13 cellular contexts compared by ENCODE assay signal in genomic region chr16:66984902-66985311, GRCh38. TPM values are rescaled to one million over a fixed set of nuclear protein-coding genes. Genes with fewer than 3 reads are reported as not detected.
DNase-seq lines count a peak whose midpoint lies in the region; ATAC-seq, FAIRE-seq and TF ChIP-seq lines count a peak whose summit lies in the region.
"Had no signal": no experiment of that assay in that cellular context is flagged by ENCODE, and none has a peak within 500 bp of the region (broad histone marks: within the 10 kb centered on the region; RNA-seq: fewer than 3 reads in every experiment).

No MANE protein-coding gene starts in this region.

- H3K36me3 ChIP-seq in CD4-positive, CD25-positive, alpha-beta regulatory T cell (ENCODE audit: control insufficient read depth, insufficient read depth, low read length) = no peaks in the 10 kb centered on the region
- H3K36me3 ChIP-seq in HepG2 (replicated peaks in 1 of 2; ENCODE audit: control insufficient read depth in 1 of 2, insufficient read depth in 2 of 2, low read length in 2 of 2) = no peaks in the 10 kb centered on the region
- H3K36me3 ChIP-seq in right lobe of liver = no peaks in the 10 kb centered on the region
- H3K36me3 ChIP-seq: neutrophil, uterus had no signal

- TF ChIP-seq POLR2A in HepG2 (IDR thresholded peaks at IDR 0.05; ENCODE audit: insufficient read depth in 1 of 2, low read depth in 2 of 2, low read length in 2 of 2) (no peak), right lobe of liver (IDR thresholded peaks at IDR 0.05) (no peak)

- TF ChIP-seq CTCF in HepG2 (CRISPR knock-in tag; IDR thresholded peaks at IDR 0.05) = no peak
- no peak for TF ChIP-seq CTCF in right lobe of liver (IDR thresholded peaks at IDR 0.05)

- POLR2A ChIA-PET in HepG2 (lab: Yijun Ruan, JAX) = no interaction called here

- WGBS in HepG2 (ENCODE audit: low lambda C conversion rate) = 32% methylated on average over 4 of the region's 4 CpGs
- WGBS in right lobe of liver (ENCODE audit: insufficient coverage, low coverage, low lambda C conversion rate, missing lambda C conversion rate) = 85% methylated on average over 2 of the region's 4 CpGs

- peaks cover 19% of the 10 kb centered on the region for H3K4me1 ChIP-seq in CD4-positive, CD25-positive, alpha-beta regulatory T cell (ENCODE audit: control insufficient read depth, insufficient read depth, low read length, poor library complexity, severe bottlenecking)
- H3K4me1 ChIP-seq in HepG2 (ENCODE audit: insufficient read depth, low read length) (peaks cover 23% of the 10 kb centered on the region), right lobe of liver (peaks cover 0 to 20% (median 8%) of the 10 kb centered on the region in 4 donors)
- H3K4me1 ChIP-seq: uterus had no signal

- no peaks in the 10 kb centered on the region for H3K79me2 ChIP-seq in HepG2 (ENCODE audit: insufficient read depth, low read length)

- peak overlapping the region in 2 of 4 donors; percentile 16 to 47 for H3K4me3 Mint-ChIP-seq in CD4-positive, CD25-positive, alpha-beta regulatory T cell
- peak overlapping the region; percentile 61 for H3K4me3 Mint-ChIP-seq in activated CD4-positive, alpha-beta T cell treated with anti-CD3 and anti-CD28 coated beads, Interleukin-2, amount 10 ng/mL, durations not matched to agents 24 days and 14 days
- H3K4me3 Mint-ChIP-seq in activated naive CD4-positive, alpha-beta T cell treated with anti-CD3 and anti-CD28 coated beads for 36 hours = no peak overlapping the region

- peaks cover 12 to 45% (median 28%) of the 10 kb centered on the region in 4 donors for H3K4me1 Mint-ChIP-seq in CD4-positive, CD25-positive, alpha-beta regulatory T cell
- H3K4me1 Mint-ChIP-seq in activated CD4-positive, alpha-beta T cell treated with anti-CD3 and anti-CD28 coated beads, Interleukin-2, amount 10 ng/mL, durations not matched to agents 24 days and 14 days = peaks cover 57% of the 10 kb centered on the region
- H3K4me1 Mint-ChIP-seq in activated naive CD4-positive, alpha-beta T cell treated with anti-CD3 and anti-CD28 coated beads for 36 hours (ENCODE audit: low read depth) = peaks cover 30% of the 10 kb centered on the region

- in situ Hi-C loops in HepG2 (cut with HindIII; ENCODE audit: extremely low pct_ligation_motif_present, low pct_unique_long_range_greater_than_20kb) = no loop called here

- intact Hi-C loops in activated CD4-positive, alpha-beta T cell treated with anti-CD3 and anti-CD28 coated beads, Interleukin-2, amount 10 ng/mL, durations not matched to agents 24 days and 14 days (cut with micrococcal nuclease) = loop anchor here (1.0 kb wide), 8 partner anchors 8 to 327 kb away; partner anchors contain the start of genes CBFB, FBXL8 and TRADD
- intact Hi-C loops in activated naive CD4-positive, alpha-beta T cell treated with anti-CD3 and anti-CD28 coated beads for 36 hours (cut with micrococcal nuclease) = loop anchor here (1.0 to 2.0 kb wide), 7 partner anchors 16 to 326 kb away; partner anchors contain the start of genes FBXL8, MATCAP1 and TRADD
- intact Hi-C loops in HepG2 (cut with micrococcal nuclease; ENCODE audit: unreplicated experiment) (no loop called here), right lobe of liver (cut with DNase I) (no loop called here)

- peak; percentile 94 to 95 for ATAC-seq in CD4-positive, CD25-positive, alpha-beta regulatory T cell (ENCODE audit: low read depth in 2 of 2)
- ATAC-seq in HepG2 (no peak), right lobe of liver (no peak)

- H3K27me3 Mint-ChIP-seq in CD4-positive, CD25-positive, alpha-beta regulatory T cell = peaks cover 4% of the 10 kb centered on the region
- H3K27me3 Mint-ChIP-seq in activated CD4-positive, alpha-beta T cell treated with anti-CD3 and anti-CD28 coated beads, Interleukin-2, amount 10 ng/mL, durations not matched to agents 24 days and 14 days = no peaks in the 10 kb centered on the region
- no peaks in the 10 kb centered on the region for H3K27me3 Mint-ChIP-seq in activated naive CD4-positive, alpha-beta T cell treated with anti-CD3 and anti-CD28 coated beads for 36 hours (ENCODE audit: low read depth)

- no peak for FAIRE-seq in HepG2 (lab: Jason Lieb, UNC)

- no peaks in the 10 kb centered on the region for H3K9me3 Mint-ChIP-seq in CD4-positive, CD25-positive, alpha-beta regulatory T cell
- peaks cover 4% of the 10 kb centered on the region for H3K9me3 Mint-ChIP-seq in activated CD4-positive, alpha-beta T cell treated with anti-CD3 and anti-CD28 coated beads, Interleukin-2, amount 10 ng/mL, durations not matched to agents 24 days and 14 days
- H3K9me3 Mint-ChIP-seq in activated naive CD4-positive, alpha-beta T cell treated with anti-CD3 and anti-CD28 coated beads for 36 hours = no peaks in the 10 kb centered on the region

- no peak overlapping the region for H3K4me2 ChIP-seq in HepG2 (ENCODE audit: low read depth, low read length)

- H4K20me1 ChIP-seq in HepG2 (ENCODE audit: insufficient read depth, low read length) = no peaks in the 10 kb centered on the region

- no peak overlapping the region for H3K9ac ChIP-seq in HepG2 (ENCODE audit: insufficient read depth, low read depth, low read length)

- peak overlapping the region; percentile 92 to 98 (median 94) for H3K27ac Mint-ChIP-seq in CD4-positive, CD25-positive, alpha-beta regulatory T cell
- peak overlapping the region; percentile 97 for H3K27ac Mint-ChIP-seq in activated CD4-positive, alpha-beta T cell treated with anti-CD3 and anti-CD28 coated beads, Interleukin-2, amount 10 ng/mL, durations not matched to agents 24 days and 14 days
- H3K27ac Mint-ChIP-seq in activated naive CD4-positive, alpha-beta T cell treated with anti-CD3 and anti-CD28 coated beads for 36 hours = peak overlapping the region; percentile 96

- no peak for TF ChIP-seq EP300 in HepG2 (IDR thresholded peaks at IDR 0.05; ENCODE audit: low read depth in 2 of 2, low read length in 2 of 2)
- no peak for TF ChIP-seq EP300 in HepG2 (CRISPR knock-in tag; IDR thresholded peaks at IDR 0.05; ENCODE audit: borderline replicate concordance)

- DNase-seq in CD4-positive, CD25-positive, alpha-beta regulatory T cell = peak in 1 of 3 donors; percentile 98
- DNase-seq in activated CD4-positive, alpha-beta T cell treated with anti-CD3 and anti-CD28 coated beads, Interleukin-2, amount 10 ng/mL, durations not matched to agents 24 days and 14 days = peak; percentile 86
- peak; percentile 81 for DNase-seq in activated naive CD4-positive, alpha-beta T cell treated with anti-CD3 and anti-CD28 coated beads for 36 hours
- peak; percentile 66 to 74 for DNase-seq in stimulated activated CD4-positive, alpha-beta T cell treated with anti-CD3 and anti-CD28 coated beads, Interleukin-2, amount 100 ng/mL, for 24 hours
- no peak for DNase-seq in HepG2 (ENCODE audit: low spot score)
- DNase-seq in nucleus accumbens (lab: John Stamatoyannopoulos, UW) = no peak
- no peak for DNase-seq in right lobe of liver
- no peak for DNase-seq in DMS79 treated with DMSO at 0.1 percent for 48 hours (lab: John Stamatoyannopoulos, UW)
- DNase-seq: Kasumi-1, NCI-H2081, uterus had no signal

- no TSS peak for BruUV-seq in HepG2 (replicated peaks; lab: Mats Ljungman, UMichigan)

- no peaks in the 10 kb centered on the region for H3K9me3 ChIP-seq in CD4-positive, CD25-positive, alpha-beta regulatory T cell (ENCODE audit: control insufficient read depth in 2 of 2, low read length in 2 of 2)
- H3K9me3 ChIP-seq in HepG2 (ENCODE audit: low read length) (no peaks in the 10 kb centered on the region), right lobe of liver (no peaks in the 10 kb centered on the region)
- H3K9me3 ChIP-seq: neutrophil, uterus had no signal

- H3K27me3 ChIP-seq in CD4-positive, CD25-positive, alpha-beta regulatory T cell (ENCODE audit: control insufficient read depth, insufficient read depth, low read length) = no peaks in the 10 kb centered on the region
- peaks cover 0 to 1% of the 10 kb centered on the region in 2 experiments; a peak in 1 of 5 replicates for H3K27me3 ChIP-seq in HepG2 (ENCODE audit: control insufficient read depth in 1 of 2, insufficient read depth in 2 of 2, low read length in 2 of 2)
- no peaks in the 10 kb centered on the region for H3K27me3 ChIP-seq in right lobe of liver
- H3K27me3 ChIP-seq: uterus had no signal

- peak overlapping the region; percentile 62 for H3K27ac ChIP-seq in CD4-positive, CD25-positive, alpha-beta regulatory T cell (ENCODE audit: insufficient read depth, low read length, poor library complexity, severe bottlenecking)
- no peak overlapping the region for H3K27ac ChIP-seq in HepG2 (ENCODE audit: extremely low read length, insufficient read depth, low read length)
- no peak overlapping the region for H3K27ac ChIP-seq in right lobe of liver
- H3K27ac ChIP-seq: neutrophil, uterus had no signal

- peak overlapping the region; percentile 13 for H3K4me3 ChIP-seq in CD4-positive, CD25-positive, alpha-beta regulatory T cell (ENCODE audit: low read depth, low read length)
- H3K4me3 ChIP-seq in HepG2 (replicated peaks in 1 of 3; ENCODE audit: insufficient read depth in 1 of 3, low read depth in 2 of 3, low read length in 3 of 3) (no peak overlapping the region), right lobe of liver (no peak overlapping the region)
- H3K4me3 ChIP-seq: lung, uterus had no signal

- no peak for TF ChIP-seq RAD21 in HepG2 (CRISPR knock-in tag; IDR thresholded peaks at IDR 0.05)

- H2AFZ ChIP-seq in HepG2 (ENCODE audit: low read length) = no peak overlapping the region

- H3K36me3 Mint-ChIP-seq in CD4-positive, CD25-positive, alpha-beta regulatory T cell = no peaks in the 10 kb centered on the region
- peaks cover 15% of the 10 kb centered on the region for H3K36me3 Mint-ChIP-seq in activated CD4-positive, alpha-beta T cell treated with anti-CD3 and anti-CD28 coated beads, Interleukin-2, amount 10 ng/mL, durations not matched to agents 24 days and 14 days (ENCODE audit: low read depth)
- no peaks in the 10 kb centered on the region for H3K36me3 Mint-ChIP-seq in activated naive CD4-positive, alpha-beta T cell treated with anti-CD3 and anti-CD28 coated beads for 36 hours (ENCODE audit: low read depth)

- CTCF ChIA-PET in activated naive CD4-positive, alpha-beta T cell treated with anti-CD3 and anti-CD28 coated beads for 36 hours (lab: Charles Lee) = interaction anchor here (0.6 to 2.2 kb wide), 5 partner anchors 13 to 172 kb away, joined by 3 to 7 read pairs (median 4); no protein-coding TSS in a partner anchor
- CTCF ChIA-PET in HepG2 (lab: Yijun Ruan, JAX; ENCODE audit: low intra/inter-chr PET ratio, low total read pairs) = no interaction called here

RNA-seq across cellular contexts. Expression of gene CES4A, which starts 3.5 kb away (rescaled TPM):
- total RNA-seq in CD4-positive, CD25-positive, alpha-beta regulatory T cell = 11.9 TPM
- 1 to 10 TPM; 1.6 to 3.0 (median 2.7) TPM for polyA plus RNA-seq in CD4-positive, CD25-positive, alpha-beta regulatory T cell
- 27.0 and 27.5 TPM in 2 replicates for total RNA-seq in activated CD4-positive, alpha-beta T cell treated with anti-CD3 and anti-CD28 coated beads, Interleukin-2, amount 10 ng/mL, durations not matched to agents 24 days and 14 days
- 1 to 10 TPM; 4.9 to 5.1 TPM for total RNA-seq in activated naive CD4-positive, alpha-beta T cell treated with anti-CD3 and anti-CD28 coated beads for 36 hours
- total RNA-seq in HepG2 (2016; rRNA removed; fragmentation: Illumina TruSeq; extraction: Trizol) (0.09 TPM in 1 of 2 replicates, not detected in the other), right lobe of liver (10 to 100 TPM in 4 of 6 experiments, 1 to 10 TPM in 2; 5.2 to 54.7 (median 15.3) TPM)
- total RNA-seq in HepG2 (2016; cell fraction: cytosol; rRNA removed; fragmentation: Illumina TruSeq; extraction: Trizol; ENCODE audit: low read depth) = not detected in 2 replicates
- not detected in 2 replicates for total RNA-seq in HepG2 (2016; cell fraction: insoluble cytoplasmic fraction; rRNA removed; fragmentation: Illumina TruSeq; extraction: Trizol)
- not detected in 2 replicates for total RNA-seq in HepG2 (2016; cell fraction: membrane; rRNA removed; fragmentation: Illumina TruSeq; extraction: Trizol)
- 0.43 TPM in 1 of 2 replicates, not detected in the other for total RNA-seq in HepG2 (2016; cell fraction: nucleus; rRNA removed; fragmentation: Illumina TruSeq; extraction: Trizol)
- polyA plus RNA-seq in HepG2 (2011; rRNA removed) = 0.17 and 0.18 TPM in 2 replicates
- polyA plus RNA-seq in HepG2 (2011; cell fraction: cytosol; rRNA removed) = not detected in 2 replicates
- polyA plus RNA-seq in HepG2 (2011; cell fraction: nucleus; rRNA removed) = 1.1 and 1.3 TPM in 2 replicates
- 0.19 and 0.28 TPM in 2 replicates for polyA plus RNA-seq in HepG2 (2012)
- not detected in 2 replicates for polyA plus RNA-seq in HepG2 (2016; cell fraction: cytosol; fragmentation: Illumina TruSeq; extraction: Trizol; ENCODE audit: low read depth)
- not detected in 2 replicates for polyA plus RNA-seq in HepG2 (2016; cell fraction: insoluble cytoplasmic fraction; fragmentation: Illumina TruSeq; extraction: Trizol; ENCODE audit: low read depth)
- not detected in 2 replicates for polyA plus RNA-seq in HepG2 (2016; cell fraction: membrane; fragmentation: Illumina TruSeq; extraction: Trizol; ENCODE audit: low read depth)
- polyA plus RNA-seq in HepG2 (2016; cell fraction: nucleus; fragmentation: Illumina TruSeq; extraction: Trizol; ENCODE audit: insufficient read depth, low read depth) = 0.24 TPM in 1 of 2 replicates, not detected in the other
- polyA minus RNA-seq in HepG2 (2011; rRNA and poly(A)+ RNA removed; ENCODE audit: low replicate concordance) = 0.72 TPM in 1 of 2 replicates, not detected in the other
- not detected in 2 replicates for polyA minus RNA-seq in HepG2 (2011; cell fraction: cytosol; rRNA and poly(A)+ RNA removed)
- polyA minus RNA-seq in HepG2 (2011; cell fraction: nucleus; rRNA and poly(A)+ RNA removed) = 0.13 TPM in 1 of 2 replicates, not detected in the other

RNA-seq across cellular contexts. Expression of gene CES3, which starts 23.8 kb away (rescaled TPM):
- total RNA-seq in CD4-positive, CD25-positive, alpha-beta regulatory T cell = 0.74 TPM
- polyA plus RNA-seq in CD4-positive, CD25-positive, alpha-beta regulatory T cell = under 1 TPM; 0.10 to 0.29 (median 0.26) TPM
- 6.8 and 7.0 TPM in 2 replicates for total RNA-seq in activated CD4-positive, alpha-beta T cell treated with anti-CD3 and anti-CD28 coated beads, Interleukin-2, amount 10 ng/mL, durations not matched to agents 24 days and 14 days
- under 1 TPM; 0.17 to 0.55 TPM for total RNA-seq in activated naive CD4-positive, alpha-beta T cell treated with anti-CD3 and anti-CD28 coated beads for 36 hours
- total RNA-seq in HepG2 (2016; rRNA removed; fragmentation: Illumina TruSeq; extraction: Trizol) (2.3 and 6.6 TPM in 2 replicates), right lobe of liver (10 to 100 TPM; 19.1 to 82.4 (median 35.9) TPM)
- total RNA-seq in HepG2 (2016; cell fraction: cytosol; rRNA removed; fragmentation: Illumina TruSeq; extraction: Trizol; ENCODE audit: low read depth) = 1.0 and 1.6 TPM in 2 replicates
- 2.2 and 6.6 TPM in 2 replicates for total RNA-seq in HepG2 (2016; cell fraction: insoluble cytoplasmic fraction; rRNA removed; fragmentation: Illumina TruSeq; extraction: Trizol)
- 1.1 and 1.5 TPM in 2 replicates for total RNA-seq in HepG2 (2016; cell fraction: membrane; rRNA removed; fragmentation: Illumina TruSeq; extraction: Trizol)
- total RNA-seq in HepG2 (2016; cell fraction: nucleus; rRNA removed; fragmentation: Illumina TruSeq; extraction: Trizol) = 7.5 and 8.8 TPM in 2 replicates
- polyA plus RNA-seq in HepG2 (2011; rRNA removed) = 17.4 and 18.1 TPM in 2 replicates
- 6.7 and 8.6 TPM in 2 replicates for polyA plus RNA-seq in HepG2 (2011; cell fraction: cytosol; rRNA removed)
- 92.0 and 127 TPM in 2 replicates for polyA plus RNA-seq in HepG2 (2011; cell fraction: nucleus; rRNA removed)
- polyA plus RNA-seq in HepG2 (2012) = 8.9 and 16.9 TPM in 2 replicates
- polyA plus RNA-seq in HepG2 (2016; cell fraction: cytosol; fragmentation: Illumina TruSeq; extraction: Trizol; ENCODE audit: low read depth) = 0.78 and 0.88 TPM in 2 replicates
- 1.7 and 1.9 TPM in 2 replicates for polyA plus RNA-seq in HepG2 (2016; cell fraction: insoluble cytoplasmic fraction; fragmentation: Illumina TruSeq; extraction: Trizol; ENCODE audit: low read depth)
- 1.1 and 1.7 TPM in 2 replicates for polyA plus RNA-seq in HepG2 (2016; cell fraction: membrane; fragmentation: Illumina TruSeq; extraction: Trizol; ENCODE audit: low read depth)
- polyA plus RNA-seq in HepG2 (2016; cell fraction: nucleus; fragmentation: Illumina TruSeq; extraction: Trizol; ENCODE audit: insufficient read depth, low read depth) = 17.9 and 18.5 TPM in 2 replicates
- polyA minus RNA-seq in HepG2 (2011; rRNA and poly(A)+ RNA removed; ENCODE audit: low replicate concordance) = 11.2 and 24.1 TPM in 2 replicates
- 3.3 and 3.6 TPM in 2 replicates for polyA minus RNA-seq in HepG2 (2011; cell fraction: cytosol; rRNA and poly(A)+ RNA removed)
- polyA minus RNA-seq in HepG2 (2011; cell fraction: nucleus; rRNA and poly(A)+ RNA removed) = 30.0 and 30.8 TPM in 2 replicates

RNA-seq across cellular contexts. Expression of gene CBFB, which starts 44.0 kb away (rescaled TPM):
- 108 TPM for total RNA-seq in CD4-positive, CD25-positive, alpha-beta regulatory T cell
- polyA plus RNA-seq in CD4-positive, CD25-positive, alpha-beta regulatory T cell = 100 to 1,000 TPM in 1 of 4 donors, 10 to 100 TPM in 3; 60.9 to 104 (median 77.2) TPM
- total RNA-seq in activated CD4-positive, alpha-beta T cell treated with anti-CD3 and anti-CD28 coated beads, Interleukin-2, amount 10 ng/mL, durations not matched to agents 24 days and 14 days = 163 and 172 TPM in 2 replicates
- total RNA-seq in activated naive CD4-positive, alpha-beta T cell treated with anti-CD3 and anti-CD28 coated beads for 36 hours = 10 to 100 TPM; 79.6 to 86.8 TPM
- total RNA-seq in HepG2 (2016; rRNA removed; fragmentation: Illumina TruSeq; extraction: Trizol) = 70.8 and 76.0 TPM in 2 replicates
- 14.1 and 16.3 TPM in 2 replicates for total RNA-seq in HepG2 (2016; cell fraction: cytosol; rRNA removed; fragmentation: Illumina TruSeq; extraction: Trizol; ENCODE audit: low read depth)
- total RNA-seq in HepG2 (2016; cell fraction: insoluble cytoplasmic fraction; rRNA removed; fragmentation: Illumina TruSeq; extraction: Trizol) = 66.9 and 69.6 TPM in 2 replicates
- 38.3 and 41.2 TPM in 2 replicates for total RNA-seq in HepG2 (2016; cell fraction: membrane; rRNA removed; fragmentation: Illumina TruSeq; extraction: Trizol)
- 31.2 and 35.7 TPM in 2 replicates for total RNA-seq in HepG2 (2016; cell fraction: nucleus; rRNA removed; fragmentation: Illumina TruSeq; extraction: Trizol)
- 15.4 and 22.1 TPM in 2 replicates for polyA plus RNA-seq in HepG2 (2011; rRNA removed)
- 10.3 and 18.1 TPM in 2 replicates for polyA plus RNA-seq in HepG2 (2011; cell fraction: cytosol; rRNA removed)
- 10.2 and 17.3 TPM in 2 replicates for polyA plus RNA-seq in HepG2 (2011; cell fraction: nucleus; rRNA removed)
- polyA plus RNA-seq in HepG2 (2012) = 28.7 and 37.3 TPM in 2 replicates
- 7.7 and 8.0 TPM in 2 replicates for polyA plus RNA-seq in HepG2 (2016; cell fraction: cytosol; fragmentation: Illumina TruSeq; extraction: Trizol; ENCODE audit: low read depth)
- 67.5 and 73.5 TPM in 2 replicates for polyA plus RNA-seq in HepG2 (2016; cell fraction: insoluble cytoplasmic fraction; fragmentation: Illumina TruSeq; extraction: Trizol; ENCODE audit: low read depth)
- polyA plus RNA-seq in HepG2 (2016; cell fraction: membrane; fragmentation: Illumina TruSeq; extraction: Trizol; ENCODE audit: low read depth) = 22.4 and 23.1 TPM in 2 replicates
- polyA plus RNA-seq in HepG2 (2016; cell fraction: nucleus; fragmentation: Illumina TruSeq; extraction: Trizol; ENCODE audit: insufficient read depth, low read depth) = 46.0 and 53.1 TPM in 2 replicates
- polyA minus RNA-seq in HepG2 (2011; rRNA and poly(A)+ RNA removed; ENCODE audit: low replicate concordance) = 9.6 and 21.2 TPM in 2 replicates
- polyA minus RNA-seq in HepG2 (2011; cell fraction: cytosol; rRNA and poly(A)+ RNA removed) = 35.2 and 47.8 TPM in 2 replicates
- polyA minus RNA-seq in HepG2 (2011; cell fraction: nucleus; rRNA and poly(A)+ RNA removed) = 23.3 and 26.0 TPM in 2 replicates
- total RNA-seq in right lobe of liver = 10 to 100 TPM in 5 of 6 experiments, 1 to 10 TPM in 1; 7.9 to 23.3 (median 18.9) TPM

RNA-seq across cellular contexts. Expression of gene CES2, which starts 49.6 kb away (rescaled TPM):
- 35.4 TPM for total RNA-seq in CD4-positive, CD25-positive, alpha-beta regulatory T cell
- polyA plus RNA-seq in CD4-positive, CD25-positive, alpha-beta regulatory T cell = 10 to 100 TPM; 19.3 to 22.5 (median 19.7) TPM
- total RNA-seq in activated CD4-positive, alpha-beta T cell treated with anti-CD3 and anti-CD28 coated beads, Interleukin-2, amount 10 ng/mL, durations not matched to agents 24 days and 14 days = 30.6 and 33.6 TPM in 2 replicates
- 10 to 100 TPM; 20.0 to 22.0 TPM for total RNA-seq in activated naive CD4-positive, alpha-beta T cell treated with anti-CD3 and anti-CD28 coated beads for 36 hours
- 35.1 and 63.8 TPM in 2 replicates for total RNA-seq in HepG2 (2016; rRNA removed; fragmentation: Illumina TruSeq; extraction: Trizol)
- 12.7 and 15.0 TPM in 2 replicates for total RNA-seq in HepG2 (2016; cell fraction: cytosol; rRNA removed; fragmentation: Illumina TruSeq; extraction: Trizol; ENCODE audit: low read depth)
- total RNA-seq in HepG2 (2016; cell fraction: insoluble cytoplasmic fraction; rRNA removed; fragmentation: Illumina TruSeq; extraction: Trizol) = 29.8 and 64.2 TPM in 2 replicates
- 28.1 and 29.2 TPM in 2 replicates for total RNA-seq in HepG2 (2016; cell fraction: membrane; rRNA removed; fragmentation: Illumina TruSeq; extraction: Trizol)
- 66.6 and 67.9 TPM in 2 replicates for total RNA-seq in HepG2 (2016; cell fraction: nucleus; rRNA removed; fragmentation: Illumina TruSeq; extraction: Trizol)
- polyA plus RNA-seq in HepG2 (2011; rRNA removed) = 50.6 and 69.7 TPM in 2 replicates
- 53.6 and 111 TPM in 2 replicates for polyA plus RNA-seq in HepG2 (2011; cell fraction: cytosol; rRNA removed)
- polyA plus RNA-seq in HepG2 (2011; cell fraction: nucleus; rRNA removed) = 91.0 and 105 TPM in 2 replicates
- 35.0 and 38.8 TPM in 2 replicates for polyA plus RNA-seq in HepG2 (2012)
- 8.2 and 8.4 TPM in 2 replicates for polyA plus RNA-seq in HepG2 (2016; cell fraction: cytosol; fragmentation: Illumina TruSeq; extraction: Trizol; ENCODE audit: low read depth)
- polyA plus RNA-seq in HepG2 (2016; cell fraction: insoluble cytoplasmic fraction; fragmentation: Illumina TruSeq; extraction: Trizol; ENCODE audit: low read depth) = 34.3 and 41.4 TPM in 2 replicates
- polyA plus RNA-seq in HepG2 (2016; cell fraction: membrane; fragmentation: Illumina TruSeq; extraction: Trizol; ENCODE audit: low read depth) = 23.2 and 23.5 TPM in 2 replicates
- polyA plus RNA-seq in HepG2 (2016; cell fraction: nucleus; fragmentation: Illumina TruSeq; extraction: Trizol; ENCODE audit: insufficient read depth, low read depth) = 90.2 and 93.4 TPM in 2 replicates
- polyA minus RNA-seq in HepG2 (2011; rRNA and poly(A)+ RNA removed; ENCODE audit: low replicate concordance) = 57.1 and 105 TPM in 2 replicates
- 38.1 and 44.7 TPM in 2 replicates for polyA minus RNA-seq in HepG2 (2011; cell fraction: cytosol; rRNA and poly(A)+ RNA removed)
- 58.2 and 81.7 TPM in 2 replicates for polyA minus RNA-seq in HepG2 (2011; cell fraction: nucleus; rRNA and poly(A)+ RNA removed)
- total RNA-seq in right lobe of liver = 100 to 1,000 TPM; 226 to 357 (median 263) TPM

RNA-seq across cellular contexts. Expression of gene CIAO2B, which starts 50.7 kb away (rescaled TPM):
- 64.6 TPM for total RNA-seq in CD4-positive, CD25-positive, alpha-beta regulatory T cell
- polyA plus RNA-seq in CD4-positive, CD25-positive, alpha-beta regulatory T cell = 100 to 1,000 TPM; 126 to 161 (median 147) TPM
- 170 and 176 TPM in 2 replicates for total RNA-seq in activated CD4-positive, alpha-beta T cell treated with anti-CD3 and anti-CD28 coated beads, Interleukin-2, amount 10 ng/mL, durations not matched to agents 24 days and 14 days
- 100 to 1,000 TPM; 169 to 173 TPM for total RNA-seq in activated naive CD4-positive, alpha-beta T cell treated with anti-CD3 and anti-CD28 coated beads for 36 hours
- 157 and 174 TPM in 2 replicates for total RNA-seq in HepG2 (2016; rRNA removed; fragmentation: Illumina TruSeq; extraction: Trizol)
- 112 and 125 TPM in 2 replicates for total RNA-seq in HepG2 (2016; cell fraction: cytosol; rRNA removed; fragmentation: Illumina TruSeq; extraction: Trizol; ENCODE audit: low read depth)
- 157 and 172 TPM in 2 replicates for total RNA-seq in HepG2 (2016; cell fraction: insoluble cytoplasmic fraction; rRNA removed; fragmentation: Illumina TruSeq; extraction: Trizol)
- total RNA-seq in HepG2 (2016; cell fraction: membrane; rRNA removed; fragmentation: Illumina TruSeq; extraction: Trizol) = 121 and 136 TPM in 2 replicates
- total RNA-seq in HepG2 (2016; cell fraction: nucleus; rRNA removed; fragmentation: Illumina TruSeq; extraction: Trizol) = 52.6 and 58.0 TPM in 2 replicates
- 293 and 323 TPM in 2 replicates for polyA plus RNA-seq in HepG2 (2011; rRNA removed)
- polyA plus RNA-seq in HepG2 (2011; cell fraction: cytosol; rRNA removed) = 297 and 385 TPM in 2 replicates
- polyA plus RNA-seq in HepG2 (2011; cell fraction: nucleus; rRNA removed) = 155 and 174 TPM in 2 replicates
- 123 and 148 TPM in 2 replicates for polyA plus RNA-seq in HepG2 (2012)
- polyA plus RNA-seq in HepG2 (2016; cell fraction: cytosol; fragmentation: Illumina TruSeq; extraction: Trizol; ENCODE audit: low read depth) = 115 and 148 TPM in 2 replicates
- polyA plus RNA-seq in HepG2 (2016; cell fraction: insoluble cytoplasmic fraction; fragmentation: Illumina TruSeq; extraction: Trizol; ENCODE audit: low read depth) = 172 and 184 TPM in 2 replicates
- 126 and 141 TPM in 2 replicates for polyA plus RNA-seq in HepG2 (2016; cell fraction: membrane; fragmentation: Illumina TruSeq; extraction: Trizol; ENCODE audit: low read depth)
- 111 and 112 TPM in 2 replicates for polyA plus RNA-seq in HepG2 (2016; cell fraction: nucleus; fragmentation: Illumina TruSeq; extraction: Trizol; ENCODE audit: insufficient read depth, low read depth)
- 172 and 255 TPM in 2 replicates for polyA minus RNA-seq in HepG2 (2011; rRNA and poly(A)+ RNA removed; ENCODE audit: low replicate concordance)
- polyA minus RNA-seq in HepG2 (2011; cell fraction: cytosol; rRNA and poly(A)+ RNA removed) = 61.5 and 83.0 TPM in 2 replicates
- 19.1 and 27.6 TPM in 2 replicates for polyA minus RNA-seq in HepG2 (2011; cell fraction: nucleus; rRNA and poly(A)+ RNA removed)
- total RNA-seq in right lobe of liver = 100 to 1,000 TPM in 2 of 6 experiments, 10 to 100 TPM in 4; 40.6 to 111 (median 47.4) TPM

Comparison
In these comparisons a context has a peak if more than half of its experiments do, and no peak if none do; other contexts are left out.
1. ATAC-seq: peak in CD4-positive, CD25-positive, alpha-beta regulatory T cell (2 of 2); none in HepG2 (single experiment) and right lobe of liver (0 of 4).
2. DNase-seq: peak in activated CD4-positive, alpha-beta T cell treated with anti-CD3 and anti-CD28 coated beads, Interleukin-2, amount 10 ng/mL, durations not matched to agents 24 days and 14 days (single experiment), activated naive CD4-positive, alpha-beta T cell treated with anti-CD3 and anti-CD28 coated beads for 36 hours (single experiment) and stimulated activated CD4-positive, alpha-beta T cell treated with anti-CD3 and anti-CD28 coated beads, Interleukin-2, amount 100 ng/mL, for 24 hours (2 of 2); none in HepG2 (single experiment), nucleus accumbens (0 of 56), right lobe of liver (0 of 3) and DMS79 treated with DMSO at 0.1 percent for 48 hours (single experiment).
3. intact Hi-C loops: an anchor here in activated CD4-positive, alpha-beta T cell treated with anti-CD3 and anti-CD28 coated beads, Interleukin-2, amount 10 ng/mL, durations not matched to agents 24 days and 14 days (1.0 kb wide) and activated naive CD4-positive, alpha-beta T cell treated with anti-CD3 and anti-CD28 coated beads for 36 hours (1.0 to 2.0 kb wide); none called in HepG2 and right lobe of liver.
4. Peak in every context shown above with its lines, with median percentiles within 50 percentile points of each other: H3K27ac Mint-ChIP-seq.